ENCODE assay signal across 9 cellular contexts in genomic region chr21:41865002-41865777, GRCh38. TPM values are rescaled to one million over a fixed set of nuclear protein-coding genes. Genes with fewer than 3 reads are reported as not detected.
DNase-seq lines count a peak whose midpoint lies in the region; ATAC-seq and TF ChIP-seq lines count a peak whose summit lies in the region.
"Had no signal": no experiment of that assay in that cellular context is flagged by ENCODE, and none has a peak within 500 bp of the region (broad histone marks: within the 10 kb centered on the region; RNA-seq: fewer than 3 reads in every experiment).

No MANE protein-coding gene starts in this region.

- POLR2A ChIA-PET in activated B cell treated with CpG ODN at 0.5 μM for 24 hours (lab: Charles Lee): interaction anchor here (0.6 to 0.7 kb wide), 2 partner anchors 140 to 433 kb away, joined by 7 to 10 read pairs; no protein-coding TSS in a partner anchor
- POLR2A ChIA-PET in CD4-positive, alpha-beta memory T cell (lab: Charles Lee; ENCODE audit: partially characterized antibody): interaction anchor here (0.6 kb wide), 1 partner anchor 541 kb away, joined by 4 read pairs; no protein-coding TSS in a partner anchor

- H3K27me3 ChIP-seq in CD4-positive, CD25-positive, alpha-beta regulatory T cell (ENCODE audit: control insufficient read depth, insufficient read depth, low read length): no peaks in the 10 kb centered on the region
- no peaks in the 10 kb centered on the region for H3K27me3 ChIP-seq in CD4-positive, alpha-beta memory T cell (ENCODE audit: insufficient read depth, low read length)

- no peak for DNase-seq in CD4-positive, CD25-positive, alpha-beta regulatory T cell
- DNase-seq in activated B cell treated with CpG ODN at 0.5 μM for 24 hours (no peak), DMS79 treated with DMSO at 0.1 percent for 48 hours (lab: John Stamatoyannopoulos, UW) (no peak)
- DNase-seq in CD4-positive, alpha-beta memory T cell: no peak
- DNase-seq in stimulated activated CD4-positive, alpha-beta T cell treated with anti-CD3 and anti-CD28 coated beads, Interleukin-4, amount 100 ng/mL, for 1 hour: no peak
- DNase-seq in stimulated activated CD4-positive, alpha-beta T cell treated with anti-CD3 and anti-CD28 coated beads, Interleukin-15, amount 100 ng/mL, for 24 hours: no peak
- DNase-seq: CD4-positive, alpha-beta T cell had no signal

- H3K4me1 ChIP-seq in CD4-positive, CD25-positive, alpha-beta regulatory T cell (ENCODE audit: control insufficient read depth, insufficient read depth, low read length, poor library complexity, severe bottlenecking): no peaks in the 10 kb centered on the region
- no peaks in the 10 kb centered on the region for H3K4me1 ChIP-seq in CD4-positive, alpha-beta memory T cell (ENCODE audit: insufficient read depth, low read length)

- peaks cover 4% of the 10 kb centered on the region for H3K36me3 Mint-ChIP-seq in CD4-positive, CD25-positive, alpha-beta regulatory T cell
- H3K36me3 Mint-ChIP-seq in activated B cell treated with CpG ODN at 0.5 μM for 24 hours (ENCODE audit: low read depth): no peaks in the 10 kb centered on the region
- H3K36me3 Mint-ChIP-seq in CD4-positive, alpha-beta memory T cell: peaks cover 2 to 3% of the 10 kb centered on the region in 2 donors

- no peak for TF ChIP-seq CTCF in activated B cell treated with CpG ODN at 0.5 μM for 24 hours (IDR thresholded peaks at IDR 0.05)

- H3K36me3 ChIP-seq in CD4-positive, CD25-positive, alpha-beta regulatory T cell (ENCODE audit: control insufficient read depth, insufficient read depth, low read length): no peaks in the 10 kb centered on the region
- H3K36me3 ChIP-seq in CD4-positive, alpha-beta memory T cell (ENCODE audit: insufficient read depth, low read length): no peaks in the 10 kb centered on the region

- H3K27me3 Mint-ChIP-seq in CD4-positive, CD25-positive, alpha-beta regulatory T cell: no peaks in the 10 kb centered on the region
- no peaks in the 10 kb centered on the region for H3K27me3 Mint-ChIP-seq in activated B cell treated with CpG ODN at 0.5 μM for 24 hours
- H3K27me3 Mint-ChIP-seq in CD4-positive, alpha-beta memory T cell: no peaks in the 10 kb centered on the region
- H3K27me3 Mint-ChIP-seq: CD4-positive, alpha-beta T cell had no signal

- no peak for ATAC-seq in CD4-positive, CD25-positive, alpha-beta regulatory T cell (ENCODE audit: low read depth in 2 of 2)
- ATAC-seq in GM19023 (IDR thresholded peaks at IDR 0.05; ENCODE audit: unreplicated experiment) (peak; percentile 60), HG02884 (IDR thresholded peaks at IDR 0.05; ENCODE audit: unreplicated experiment) (peak; percentile 47), activated B cell treated with CpG ODN at 0.5 μM for 24 hours (ENCODE audit: low read depth) (peak; percentile 18)

- peaks cover 0 to 1% (median 0%) of the 10 kb centered on the region in 7 donors for H3K9me3 Mint-ChIP-seq in CD4-positive, CD25-positive, alpha-beta regulatory T cell
- H3K9me3 Mint-ChIP-seq in activated B cell treated with CpG ODN at 0.5 μM for 24 hours: no peaks in the 10 kb centered on the region
- no peaks in the 10 kb centered on the region for H3K9me3 Mint-ChIP-seq in CD4-positive, alpha-beta memory T cell
- H3K9me3 Mint-ChIP-seq: CD4-positive, alpha-beta T cell had no signal

- H3K27ac Mint-ChIP-seq in CD4-positive, CD25-positive, alpha-beta regulatory T cell: peak overlapping the region in 2 of 3 donors; percentile 90 to 91
- H3K27ac Mint-ChIP-seq in activated B cell treated with CpG ODN at 0.5 μM for 24 hours: no peak overlapping the region
- peak overlapping the region in 2 of 7 donors; percentile 61 to 82 for H3K27ac Mint-ChIP-seq in CD4-positive, alpha-beta memory T cell
- H3K27ac Mint-ChIP-seq: CD4-positive, alpha-beta T cell had no signal

- no peaks in the 10 kb centered on the region for H3K9me3 ChIP-seq in CD4-positive, CD25-positive, alpha-beta regulatory T cell (ENCODE audit: control insufficient read depth in 2 of 2, low read length in 2 of 2)
- no peaks in the 10 kb centered on the region for H3K9me3 ChIP-seq in CD4-positive, alpha-beta memory T cell (ENCODE audit: control insufficient read depth in 1 of 2, low read length in 2 of 2)

- H3K4me3 ChIP-seq in CD4-positive, CD25-positive, alpha-beta regulatory T cell (ENCODE audit: low read depth, low read length): no peak overlapping the region
- H3K4me3 ChIP-seq in CD4-positive, alpha-beta memory T cell (ENCODE audit: low read length in 2 of 2): no peak overlapping the region

- H3K4me3 Mint-ChIP-seq in CD4-positive, CD25-positive, alpha-beta regulatory T cell: no peak overlapping the region
- H3K4me3 Mint-ChIP-seq in activated B cell treated with CpG ODN at 0.5 μM for 24 hours: peak overlapping the region; percentile 36
- no peak overlapping the region for H3K4me3 Mint-ChIP-seq in CD4-positive, alpha-beta memory T cell
- H3K4me3 Mint-ChIP-seq: CD4-positive, alpha-beta T cell had no signal

- no peak overlapping the region for H3K27ac ChIP-seq in CD4-positive, CD25-positive, alpha-beta regulatory T cell (ENCODE audit: insufficient read depth, low read length, poor library complexity, severe bottlenecking)
- no peak overlapping the region for H3K27ac ChIP-seq in CD4-positive, alpha-beta memory T cell (ENCODE audit: low read depth, low read length)

- H3K4me1 Mint-ChIP-seq in CD4-positive, CD25-positive, alpha-beta regulatory T cell: peaks cover 11 to 37% (median 23%) of the 10 kb centered on the region in 4 donors
- peaks cover 75% of the 10 kb centered on the region for H3K4me1 Mint-ChIP-seq in activated B cell treated with CpG ODN at 0.5 μM for 24 hours
- peaks cover 16 to 20% (median 18%) of the 10 kb centered on the region in 4 donors for H3K4me1 Mint-ChIP-seq in CD4-positive, alpha-beta memory T cell

- intact Hi-C loops in activated B cell treated with CpG ODN at 0.5 μM for 24 hours (cut with micrococcal nuclease): loop anchor here (5.0 kb wide), 2 partner anchors 48 to 1107 kb away; partner anchors contain the start of gene PKNOX1
- intact Hi-C loops in CD4-positive, alpha-beta memory T cell (cut with micrococcal nuclease): no loop called here

- CTCF ChIA-PET in activated B cell treated with CpG ODN at 0.5 μM for 24 hours (lab: Charles Lee): no interaction called here
- CTCF ChIA-PET in CD4-positive, alpha-beta memory T cell (lab: Charles Lee; ENCODE audit: partially characterized antibody): no interaction called here

RNA-seq across cellular contexts. Expression of gene PRDM15, which starts 14.0 kb away (rescaled TPM):
- 13.2 TPM for total RNA-seq in CD4-positive, CD25-positive, alpha-beta regulatory T cell
- polyA plus RNA-seq in CD4-positive, CD25-positive, alpha-beta regulatory T cell: 1 to 10 TPM in 3 of 4 donors, under 1 TPM in 1; 0.75 to 2.7 (median 1.4) TPM
- total RNA-seq in activated B cell treated with CpG ODN at 0.5 μM for 24 hours: 12.8 and 13.6 TPM in 2 replicates
- 10 to 100 TPM; 14.2 to 14.3 TPM for total RNA-seq in CD4-positive, alpha-beta memory T cell
- 1 to 10 TPM in 1 of 2 donors, under 1 TPM in 1; 0.50 to 3.3 TPM for polyA plus RNA-seq in CD4-positive, alpha-beta memory T cell

Comparison
In these comparisons a context has a peak if more than half of its experiments do, and no peak if none do; other contexts are left out.
1. ATAC-seq: peak in GM19023 (single experiment), HG02884 (single experiment) and activated B cell treated with CpG ODN at 0.5 μM for 24 hours (single experiment); none in CD4-positive, CD25-positive, alpha-beta regulatory T cell (0 of 2).